8 cellular contexts compared by ENCODE assay signal in genomic region chrX:115912372-115912897, GRCh38.
DNase-seq lines count a peak whose midpoint lies in the region; ATAC-seq, FAIRE-seq and TF ChIP-seq lines count a peak whose summit lies in the region.

No MANE protein-coding gene starts in this region.

- H3K36me3 ChIP-seq in HepG2 (replicated peaks in 1 of 2; ENCODE audit: control insufficient read depth in 1 of 2, insufficient read depth in 2 of 2, low read length in 2 of 2), result no peaks in the 10 kb centered on the region

- TF ChIP-seq EP300 in HepG2 (IDR thresholded peaks at IDR 0.05; ENCODE audit: low read depth in 2 of 2, low read length in 2 of 2) (no peak), HepG2 (CRISPR knock-in tag; IDR thresholded peaks at IDR 0.05; ENCODE audit: borderline replicate concordance) (no peak)

- H3K27me3 ChIP-seq in HepG2 (ENCODE audit: control insufficient read depth in 1 of 2, insufficient read depth in 2 of 2, low read length in 2 of 2), result no peaks in the 10 kb centered on the region

- in situ Hi-C loops in HepG2 (cut with HindIII; ENCODE audit: extremely low pct_ligation_motif_present, low pct_unique_long_range_greater_than_20kb), result no loop called here

- H3K4me2 ChIP-seq in HepG2 (ENCODE audit: low read depth, low read length), result no peak overlapping the region

- H3K4me1 ChIP-seq in HepG2 (ENCODE audit: insufficient read depth, low read length), result no peaks in the 10 kb centered on the region

- no peaks in the 10 kb centered on the region for H3K9me3 ChIP-seq in HepG2 (ENCODE audit: low read length)

- BruUV-seq in HepG2 (replicated peaks; lab: Mats Ljungman, UMichigan), result no TSS peak

- H3K4me3 ChIP-seq in HFF-Myc (replicated peaks; ENCODE audit: low read depth, low read length) (no peak overlapping the region), LNCaP clone FGC (ENCODE audit: low read depth, low read length) (no peak overlapping the region), HepG2 (replicated peaks in 1 of 3; ENCODE audit: insufficient read depth in 1 of 3, low read depth in 2 of 3, low read length in 3 of 3) (no peak overlapping the region)

- no peak for TF ChIP-seq POLR2A in HepG2 (IDR thresholded peaks at IDR 0.05; ENCODE audit: insufficient read depth in 1 of 2, low read depth in 2 of 2, low read length in 2 of 2)

- CTCF ChIA-PET in HepG2 (lab: Yijun Ruan, JAX; ENCODE audit: low intra/inter-chr PET ratio, low total read pairs), result no interaction called here

- WGBS in HepG2 (ENCODE audit: low lambda C conversion rate), result 80% methylated on average over 1 of the region's 2 CpGs

- intact Hi-C loops in HepG2 (cut with micrococcal nuclease; ENCODE audit: unreplicated experiment), result no loop called here

- peak; percentile 91 for ATAC-seq in GM18858 (IDR thresholded peaks at IDR 0.05; ENCODE audit: unreplicated experiment)
- ATAC-seq in HepG2, result peak; percentile 62

- DNase-seq in HFF-Myc (ENCODE audit: extremely low read depth, low read depth) (no peak), LNCaP clone FGC (ENCODE audit: low read depth) (no peak), HepG2 (ENCODE audit: low spot score) (no peak), kidney glomerular epithelial cell (lab: John Stamatoyannopoulos, UW) (no peak), middle frontal gyrus (ENCODE audit: extremely low spot score, low spot score) (no peak)
- DNase-seq in stimulated activated CD4-positive, alpha-beta T cell treated with anti-CD3 and anti-CD28 coated beads, Interleukin-2, amount 100 ng/mL, for 48 hours, result no peak
- no peak for DNase-seq in activated CD4-positive, CD25-positive, alpha-beta regulatory T cell treated with anti-CD3 and anti-CD28 coated beads, Interleukin-2, amount 50 U/mL, for 72 hours

- TF ChIP-seq CTCF in HFF-Myc (IDR thresholded peaks at IDR 0.05; ENCODE audit: low read depth, low read length, missing control alignments) (peak; percentile 3), LNCaP clone FGC (IDR thresholded peaks at IDR 0.05; ENCODE audit: control insufficient read depth, extremely low read depth, insufficient read depth) (peak; percentile 43), HepG2 (CRISPR knock-in tag; IDR thresholded peaks at IDR 0.05) (peak; percentile 50; the same call in 1 of the 2 replicates)

- no peak overlapping the region for H2AFZ ChIP-seq in HepG2 (ENCODE audit: low read length)

- H4K20me1 ChIP-seq in HepG2 (ENCODE audit: insufficient read depth, low read length), result no peaks in the 10 kb centered on the region

- no peaks in the 10 kb centered on the region for H3K79me2 ChIP-seq in HepG2 (ENCODE audit: insufficient read depth, low read length)

- H3K27ac ChIP-seq in HepG2 (ENCODE audit: extremely low read length, insufficient read depth, low read length), result no peak overlapping the region

- no peak for FAIRE-seq in HepG2 (lab: Jason Lieb, UNC)

- no peak overlapping the region for H3K9ac ChIP-seq in HepG2 (ENCODE audit: insufficient read depth, low read depth, low read length)

- no peak for TF ChIP-seq RAD21 in HepG2 (CRISPR knock-in tag; IDR thresholded peaks at IDR 0.05)

- POLR2A ChIA-PET in HepG2 (lab: Yijun Ruan, JAX), result no interaction called here

TF ChIP-seq in HepG2, 621 proteins besides CTCF, POLR2A, EP300 and RAD21:
- no peak for TF ChIP-seq EZH2 (conservative IDR thresholded peaks at IDR 0.05; ENCODE audit: low read depth, low read length)
- no peak for TF ChIP-seq EHMT2 (IDR thresholded peaks at IDR 0.05; ENCODE audit: borderline replicate concordance, low read depth, low read length)
- no peak for TF ChIP-seq MYNN (CRISPR knock-in tag; IDR thresholded peaks at IDR 0.05; ENCODE audit: low read depth)
- TF ChIP-seq SMC3 (IDR thresholded peaks at IDR 0.05; ENCODE audit: low read length), result peak; percentile 21; the same call in 1 of the 2 replicates
